ENCODE assay signal across 8 cellular contexts in genomic region chr5:169296456-169297220, GRCh38. TPM values are rescaled to one million over a fixed set of nuclear protein-coding genes. Genes with fewer than 3 reads are reported as not detected.
DNase-seq lines count a peak whose midpoint lies in the region; ATAC-seq and TF ChIP-seq lines count a peak whose summit lies in the region.

No MANE protein-coding gene starts in this region.

- TF ChIP-seq POLR2A in uterus (IDR thresholded peaks at IDR 0.05), result no peak

- H3K4me3 ChIP-seq in mucosa of descending colon (no peak overlapping the region), uterus (no peak overlapping the region)

- DNase-seq in left cardiac atrium (peak; percentile 39), Right ventricle myocardium inferior (ENCODE audit: missing footprints) (no peak), astrocyte of the hippocampus (ENCODE audit: low read depth, low spot score) (peak; percentile 19), mucosa of descending colon (peak in 1 of 3 donors; percentile 30), uterus (peak; percentile 25 to 46), NCI-H2171 treated with DMSO at 0.1 percent for 48 hours (lab: John Stamatoyannopoulos, UW) (no peak), NCI-H146 (lab: John Stamatoyannopoulos, UW) (no peak)

- H3K36me3 ChIP-seq in mucosa of descending colon (ENCODE audit: low read depth) (no peaks in the 10 kb centered on the region), uterus (no peaks in the 10 kb centered on the region)

- no peaks in the 10 kb centered on the region for H3K27me3 ChIP-seq in uterus

- no peaks in the 10 kb centered on the region for H3K4me1 ChIP-seq in mucosa of descending colon (ENCODE audit: low read depth)
- H3K4me1 ChIP-seq in uterus, result no peaks in the 10 kb centered on the region

- TF ChIP-seq CTCF in mucosa of descending colon (IDR thresholded peaks at IDR 0.05) (no peak), uterus (IDR thresholded peaks at IDR 0.05) (no peak)

- intact Hi-C loops in left cardiac atrium (cut with DNase I) (no loop called here), Right ventricle myocardium inferior (cut with DNase I) (no loop called here), mucosa of descending colon (cut with DNase I, micrococcal nuclease) (no loop called here), uterus (cut with DNase I; ENCODE audit: low total_unique reads) (no loop called here)

- H3K9me3 ChIP-seq in mucosa of descending colon (no peaks in the 10 kb centered on the region), uterus (no peaks in the 10 kb centered on the region)

- ATAC-seq in left cardiac atrium, result peak; percentile 4 to 42
- no peak for ATAC-seq in Right ventricle myocardium inferior
- ATAC-seq in mucosa of descending colon, result peak; percentile 48
- ATAC-seq in GM21529 (IDR thresholded peaks at IDR 0.05; ENCODE audit: unreplicated experiment), result no peak

- peak overlapping the region; percentile 17 to 55 for H3K27ac ChIP-seq in uterus

RNA-seq across cellular contexts. Expression of gene SLIT3, which starts 4.3 kb away (rescaled TPM):
- total RNA-seq in left cardiac atrium, result 100 to 1,000 TPM in 1 of 2 donors, 10 to 100 TPM in 1; 71.1 to 117 TPM
- 12.4 TPM for total RNA-seq in Right ventricle myocardium inferior
- total RNA-seq in mucosa of descending colon, result 10 to 100 TPM in 2 of 3 donors, 1 to 10 TPM in 1; 4.2 to 25.5 (median 16.1) TPM
- total RNA-seq in uterus, result 10 to 100 TPM in 3 of 4 donors, 1 to 10 TPM in 1; 9.4 to 62.2 (median 28.1) TPM

Comparison
In these comparisons a context has a peak if more than half of its experiments do, and no peak if none do; other contexts are left out.
1. ATAC-seq: peak in left cardiac atrium (2 of 2) and mucosa of descending colon (single experiment); none in Right ventricle myocardium inferior (single experiment) and GM21529 (single experiment).
2. DNase-seq: peak in left cardiac atrium (single experiment), astrocyte of the hippocampus (single experiment) and uterus (2 of 2); none in Right ventricle myocardium inferior (single experiment), NCI-H2171 treated with DMSO at 0.1 percent for 48 hours (single experiment) and NCI-H146 (single experiment).